ENCODE assay signal across 24 cellular contexts in the genomic region with DNA sequence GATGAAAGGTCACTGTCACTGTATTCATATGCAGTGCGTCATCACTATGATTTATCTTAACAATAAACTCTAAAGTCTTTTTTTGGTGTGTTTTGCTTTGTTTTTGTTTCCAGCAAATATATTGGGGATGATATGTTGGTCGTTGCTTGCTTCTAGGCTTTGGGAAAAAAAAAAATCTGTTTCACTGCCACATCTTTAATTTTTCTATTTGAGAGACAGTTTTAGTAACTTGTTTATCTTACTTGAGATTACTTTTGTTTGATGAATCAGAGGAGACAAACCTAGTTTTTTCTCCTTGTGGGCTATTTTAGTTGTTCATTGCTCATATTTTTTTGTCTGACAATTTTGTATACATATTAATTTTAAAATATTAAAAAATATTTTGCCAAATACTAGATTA.
"Had no signal": no experiment of that assay in that cellular context is flagged by ENCODE, and none has a peak within 500 bp of the region (broad histone marks: within the 10 kb centered on the region; RNA-seq: fewer than 3 reads in every experiment).

No MANE protein-coding gene starts in this region.

- H3K4me1 ChIP-seq: gastrocnemius medialis, lower lobe of right lung, neural progenitor cell, right atrium auricular region, thyroid gland, vagina had no signal

- H3K36me3 ChIP-seq: prostate gland, right atrium auricular region, thyroid gland, vagina had no signal

- ATAC-seq: gastrocnemius medialis; left ventricle myocardium superior; lower lobe of right lung; mucosa of descending colon; natural killer cell treated with Interleukin-12 subunit alpha and Interleukin-12 subunit beta and Interleukin-15 and Interleukin-18, amount 100 ng/mL, for 72 hours; sciatic nerve; stimulated activated effector memory CD8-positive, alpha-beta T cell treated with anti-CD3 and anti-CD28 coated beads, Interleukin-12 subunit alpha, Interleukin-12 subunit beta, amount 100 ng/mL, for 72 hours had no signal

- DNase-seq: dorsolateral prefrontal cortex; effector CD4-positive, alpha-beta T cell; foreskin fibroblast; gastrocnemius medialis; head of caudate nucleus; kidney glomerular epithelial cell; left ventricle myocardium superior; lower lobe of right lung; mucosa of descending colon; naive B cell; stimulated activated CD4-positive, alpha-beta T cell treated with anti-CD3 and anti-CD28 coated beads, Interleukin-2, amount 100 ng/mL, for 24 hours; stimulated activated CD4-positive, alpha-beta T cell treated with anti-CD3 and anti-CD28 coated beads, Interleukin-4, amount 100 ng/mL, for 24 hours; stimulated activated naive CD4-positive, alpha-beta T cell treated with Interleukin-2 at 50 U/mL for 16 hours; stomach; thyroid gland; trophoblast cell had no signal

- H3K27me3 ChIP-seq: dorsolateral prefrontal cortex, gastrocnemius medialis, neural progenitor cell, right atrium auricular region, stomach, thyroid gland, vagina had no signal

- H3K27ac ChIP-seq: dorsolateral prefrontal cortex, gastrocnemius medialis, lower lobe of right lung, neural progenitor cell, prostate gland, right atrium auricular region, stomach, thyroid gland, vagina had no signal

- H2AFZ ChIP-seq: neural progenitor cell had no signal

- H3K4me2 ChIP-seq: neural progenitor cell, smooth muscle cell had no signal

- H3K9ac ChIP-seq: neural progenitor cell had no signal

- H3K4me3 ChIP-seq: dorsolateral prefrontal cortex, gastrocnemius medialis, lower lobe of right lung, mucosa of descending colon, neural progenitor cell, prostate gland, right atrium auricular region, smooth muscle cell, stomach, thyroid gland, vagina had no signal

- H3K9me3 ChIP-seq: gastrocnemius medialis, lower lobe of right lung, mucosa of descending colon, prostate gland, right atrium auricular region, stomach, thyroid gland, vagina had no signal
